17 cellular contexts compared by ENCODE assay signal in the genomic region with DNA sequence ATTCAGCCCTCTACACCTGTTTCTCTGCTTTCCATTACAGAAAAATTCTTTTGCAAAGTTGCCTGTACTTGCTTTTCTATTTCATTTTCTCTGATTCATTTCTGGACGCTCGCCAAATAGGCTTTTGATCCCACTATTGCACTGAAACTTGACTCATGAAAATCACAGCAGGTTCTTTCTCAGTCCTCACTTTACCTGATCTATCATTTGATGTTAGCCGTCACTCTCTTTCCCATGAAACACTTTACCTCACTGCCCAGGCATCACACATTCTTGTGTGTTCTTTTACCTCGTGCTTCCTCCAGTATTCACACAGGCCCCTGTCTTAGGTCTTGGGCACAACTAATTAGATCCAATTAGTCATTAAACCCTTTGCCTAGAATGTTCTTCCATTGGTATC. TPM values are rescaled to one million over a fixed set of nuclear protein-coding genes. Genes with fewer than 3 reads are reported as not detected.
A peak's percentile ranks its signal among the peaks of the same experiment; 100 is the strongest.
DNase-seq lines count a peak whose midpoint lies in the region; ATAC-seq and TF ChIP-seq lines count a peak whose summit lies in the region.
"Had no signal": no experiment of that assay in that cellular context is flagged by ENCODE, and none has a peak within 500 bp of the region (broad histone marks: within the 10 kb centered on the region; RNA-seq: fewer than 3 reads in every experiment).

No MANE protein-coding gene starts in this region.

- peak; percentile 84 for ATAC-seq in esophagus mucosa
- peak; percentile 37 for ATAC-seq in omental fat pad (ENCODE audit: low FRiP score)
- ATAC-seq in HG02588 (IDR thresholded peaks at IDR 0.05; ENCODE audit: unreplicated experiment), result no peak
- no peak for ATAC-seq in GM19452 (IDR thresholded peaks at IDR 0.05; ENCODE audit: unreplicated experiment)

- H3K27ac ChIP-seq in RWPE1, result no peak overlapping the region
- H3K27ac ChIP-seq: 22Rv1, BLaER1, SJSA1 had no signal

- POLR2A ChIA-PET in RWPE1 (lab: Yijun Ruan, JAX; ENCODE audit: low non-redundant PET), result no interaction called here

- CTCF ChIA-PET in RWPE1 (lab: Yijun Ruan, JAX), result no interaction called here

- DNase-seq in DMS 273 (lab: John Stamatoyannopoulos, UW; ENCODE audit: unreplicated experiment), result peak; percentile 3
- no peak for DNase-seq in DMS 273 treated with DMSO at 0.1 percent for 48 hours (lab: John Stamatoyannopoulos, UW)
- DNase-seq in RWPE1 (ENCODE audit: low spot score), result peak; percentile 44
- no peak for DNase-seq in omental fat pad (ENCODE audit: low spot score)
- no peak for DNase-seq in GM10266 (ENCODE audit: extremely low spot score)
- DNase-seq: CD8-positive, alpha-beta memory T cell; HFFc6; IMR-90; NCI-H1694; NCI-H2171; NCI-H446 treated with DMSO at 0.1 percent for 48 hours had no signal

- TF ChIP-seq CTCF in RWPE1 (conservative IDR thresholded peaks at IDR 0.05; ENCODE audit: low read depth) (no peak), omental fat pad (IDR thresholded peaks at IDR 0.05) (no peak), GM10266 (IDR thresholded peaks at IDR 0.05; ENCODE audit: control insufficient read depth, insufficient read depth, low read depth, missing control alignments) (no peak)

RNA-seq across cellular contexts. Expression of gene HSPA13, which starts 26.2 kb away (rescaled TPM):
- total RNA-seq in esophagus mucosa (10.8 TPM), omental fat pad (10 to 100 TPM; 17.2 to 24.5 (median 20.0) TPM)

Comparison
In these comparisons a context has a peak if more than half of its experiments do, and no peak if none do; other contexts are left out.
1. DNase-seq: peak in DMS 273 (single experiment) and RWPE1 (single experiment); none in DMS 273 treated with DMSO at 0.1 percent for 48 hours (single experiment), omental fat pad (single experiment) and GM10266 (single experiment).
2. ATAC-seq: peak in esophagus mucosa (single experiment) and omental fat pad (single experiment); none in HG02588 (single experiment) and GM19452 (single experiment).